In the genomic region with DNA sequence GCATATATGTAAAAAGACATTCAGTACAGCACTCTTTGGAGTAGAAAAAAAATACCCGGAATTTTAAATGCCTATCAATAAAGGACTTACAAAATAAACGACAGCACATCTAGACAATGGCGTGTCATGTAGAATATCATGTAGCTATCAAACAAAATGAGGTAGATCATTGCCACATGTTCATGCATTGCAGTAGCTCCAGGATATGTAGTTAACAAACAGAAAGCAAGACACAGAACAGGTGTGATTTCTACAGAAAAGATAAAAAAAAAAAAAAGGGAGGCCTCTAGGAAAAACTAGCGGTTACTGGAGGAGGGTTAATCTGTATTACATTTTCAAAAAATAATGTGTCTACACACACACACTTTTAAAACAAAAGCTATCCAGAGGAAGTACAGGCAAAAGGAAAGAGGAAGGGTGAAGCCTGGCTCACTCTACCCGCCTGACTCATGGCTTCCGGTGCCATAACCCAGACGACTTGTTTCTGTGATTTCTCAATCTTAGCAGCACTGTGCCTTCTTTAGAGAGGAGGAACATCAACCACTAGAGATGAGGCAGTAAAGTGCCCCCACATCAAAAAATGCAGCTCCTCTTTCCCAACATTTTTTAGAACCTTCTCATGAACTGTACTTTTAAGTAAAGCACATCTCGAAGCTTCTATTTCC, we compare ENCODE assay signal across 8 cellular contexts. TPM values are rescaled to one million over a fixed set of nuclear protein-coding genes. Genes with fewer than 3 reads are reported as not detected.
DNase-seq lines count a peak whose midpoint lies in the region; ATAC-seq lines count a peak whose summit lies in the region.

No MANE protein-coding gene starts in this region.

- peaks cover 0 to 7% of the 10 kb centered on the region in 2 donors for H3K9me3 Mint-ChIP-seq in activated naive CD4-positive, alpha-beta T cell treated with anti-CD3 and anti-CD28 coated beads, Interleukin-2, amount 50 U/mL, for 72 hours

- DNase-seq in RPMI8226 (peak; percentile 71), hippocampal formation (lab: John Stamatoyannopoulos, UW) (peak; percentile 14 to 27), amniotic stem cell (lab: John Stamatoyannopoulos, UW) (no peak), NCI-H2107 treated with DMSO at 0.1 percent for 48 hours (lab: John Stamatoyannopoulos, UW; ENCODE audit: unreplicated experiment) (no peak)
- peak; percentile 50 to 61 for DNase-seq in activated naive CD4-positive, alpha-beta T cell treated with anti-CD3 and anti-CD28 coated beads, Interleukin-2, amount 50 U/mL, for 72 hours (ENCODE audit: low spot score in 2 of 2)
- peak; percentile 27 for DNase-seq in stimulated activated CD4-positive, alpha-beta T cell treated with anti-CD3 and anti-CD28 coated beads, Interleukin-2, amount 100 ng/mL, for 48 hours

- peak; percentile 97 for ATAC-seq in GM18511 (IDR thresholded peaks at IDR 0.05; ENCODE audit: unreplicated experiment)
- ATAC-seq in HG02970 (IDR thresholded peaks at IDR 0.05; ENCODE audit: low FRiP score, unreplicated experiment), result peak; percentile 75
- ATAC-seq in activated naive CD4-positive, alpha-beta T cell treated with anti-CD3 and anti-CD28 coated beads, Interleukin-2, amount 50 U/mL, for 72 hours, result peak; percentile 98 to 100

- peak overlapping the region; percentile 52 to 88 for H3K27ac Mint-ChIP-seq in activated naive CD4-positive, alpha-beta T cell treated with anti-CD3 and anti-CD28 coated beads, Interleukin-2, amount 50 U/mL, for 72 hours

- peaks cover 0 to 2% of the 10 kb centered on the region in 2 donors for H3K36me3 Mint-ChIP-seq in activated naive CD4-positive, alpha-beta T cell treated with anti-CD3 and anti-CD28 coated beads, Interleukin-2, amount 50 U/mL, for 72 hours

RNA-seq across cellular contexts. Expression of gene KCTD12, which starts 6.9 kb away (rescaled TPM):
- total RNA-seq in activated naive CD4-positive, alpha-beta T cell treated with anti-CD3 and anti-CD28 coated beads, Interleukin-2, amount 50 U/mL, for 72 hours, result 10 to 100 TPM in 1 of 2 donors, 1 to 10 TPM in 1; 5.2 to 12.2 TPM

Comparison
In these comparisons a context has a peak if more than half of its experiments do, and no peak if none do; other contexts are left out.
1. DNase-seq: peak in RPMI8226 (single experiment), activated naive CD4-positive, alpha-beta T cell treated with anti-CD3 and anti-CD28 coated beads, Interleukin-2, amount 50 U/mL, for 72 hours (2 of 2), hippocampal formation (2 of 2) and stimulated activated CD4-positive, alpha-beta T cell treated with anti-CD3 and anti-CD28 coated beads, Interleukin-2, amount 100 ng/mL, for 48 hours (2 of 2); none in amniotic stem cell (single experiment) and NCI-H2107 treated with DMSO at 0.1 percent for 48 hours (single experiment).
2. Peak in every context shown above with its lines, with median percentiles within 50 percentile points of each other: ATAC-seq.